ENCODE assay signal across 9 cellular contexts in the genomic region with DNA sequence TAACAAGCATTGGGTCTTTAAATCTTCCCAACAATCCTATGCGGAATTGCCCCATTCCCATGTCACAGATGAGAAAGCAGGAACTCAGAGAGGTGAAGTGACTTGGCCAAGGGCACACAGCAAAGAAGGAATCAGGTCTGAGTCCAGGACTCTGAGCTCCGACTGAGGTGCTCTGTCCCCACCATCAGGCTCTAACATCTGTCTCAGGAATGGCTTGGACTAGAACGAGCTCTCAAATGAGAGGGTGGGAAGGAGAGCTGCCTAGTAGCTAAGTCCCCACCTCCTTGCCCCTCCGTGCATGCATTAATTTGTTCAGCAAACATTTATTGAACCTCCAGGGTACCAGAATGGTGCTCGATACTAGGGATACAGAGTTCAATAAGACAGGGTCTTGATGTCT. TPM values are rescaled to one million over a fixed set of nuclear protein-coding genes. Genes with fewer than 3 reads are reported as not detected.
DNase-seq lines count a peak whose midpoint lies in the region; ATAC-seq, FAIRE-seq and TF ChIP-seq lines count a peak whose summit lies in the region.
"Had no signal": no experiment of that assay in that cellular context is flagged by ENCODE, and none has a peak within 500 bp of the region (broad histone marks: within the 10 kb centered on the region; RNA-seq: fewer than 3 reads in every experiment).

No MANE protein-coding gene starts in this region.

- TF ChIP-seq POLR2A in H1 (IDR thresholded peaks at IDR 0.05; ENCODE audit: control extremely low read depth in 1 of 2, low read depth in 2 of 2, low read length in 2 of 2) (no peak), gastrocnemius medialis (IDR thresholded peaks at IDR 0.05) (no peak)

- ATAC-seq in PC-3 (peak; percentile 25), gastrocnemius medialis (no peak), HG03442 (IDR thresholded peaks at IDR 0.05; ENCODE audit: unreplicated experiment) (no peak), GM18519 (IDR thresholded peaks at IDR 0.05; ENCODE audit: low FRiP score, unreplicated experiment) (no peak), GM18868 (IDR thresholded peaks at IDR 0.05; ENCODE audit: unreplicated experiment) (no peak)

- no peak overlapping the region for H3K18ac ChIP-seq in H1 (ENCODE audit: extremely low read depth, low read length)

- peak overlapping the region; percentile 55 for H3K9ac ChIP-seq in GM23248
- H3K9ac ChIP-seq in PC-3 (ENCODE audit: low read length), result peak overlapping the region; percentile 58
- H3K9ac ChIP-seq in H1 (replicated peaks in 1 of 4; ENCODE audit: extremely low read depth in 1 of 4, low read depth in 3 of 4, low read length in 3 of 4), result no peak overlapping the region

- H3K4me3 ChIP-seq in GM23248 (0 out of 2 replicates have a peak overlapping the region, but pooled peaks have one; percentile 25), PC-3 (ENCODE audit: low read length) (peak overlapping the region; percentile 26; the same call in 1 of the 2 replicates), H1 (ENCODE audit: extremely low read depth in 1 of 4, insufficient read depth in 2 of 4, low read depth in 3 of 4, low read length in 4 of 4) (no peak overlapping the region), gastrocnemius medialis (no peak overlapping the region)

- in situ Hi-C loops in GM23248 (cut with MboI), result no loop called here
- in situ Hi-C loops in gastrocnemius medialis (cut with MboI; ENCODE audit: low sequenced_read_pairs in 4 of 4), result no loop called here

- no peak overlapping the region for H2AK5ac ChIP-seq in H1 (ENCODE audit: low read depth, low read length)

- H3K23me2 ChIP-seq in H1 (ENCODE audit: low read depth, low read length), result no peaks in the 10 kb centered on the region

- H3K23ac ChIP-seq in H1 (ENCODE audit: insufficient read length), result no peak overlapping the region

- H3F3A ChIP-seq in GM23248 (ENCODE audit: insufficient read depth) (peaks cover 21% of the 10 kb centered on the region), PC-3 (ENCODE audit: low read length, unreplicated experiment) (no peaks in the 10 kb centered on the region)

- H4K20me1 ChIP-seq in GM23248 (ENCODE audit: insufficient read depth) (no peaks in the 10 kb centered on the region), PC-3 (ENCODE audit: low read length) (no peaks in the 10 kb centered on the region), H1 (replicated peaks in 1 of 2; ENCODE audit: control insufficient read depth in 1 of 2, insufficient read depth in 2 of 2, low read length in 2 of 2) (no peaks in the 10 kb centered on the region)

- no peaks in the 10 kb centered on the region for H3K79me1 ChIP-seq in H1 (ENCODE audit: low read depth, low read length)

- 67 to 72% methylated on average over 5 of the region's 5 CpGs for WGBS in GM23248 (ENCODE audit: low coverage in 1 of 2, low lambda C conversion rate in 2 of 2, missing lambda C conversion rate in 2 of 2), 2 experiments
- 92% methylated on average over 5 of the region's 5 CpGs; no CpG with 5 or more reads in 1 of the 2 experiments for WGBS in H1 (ENCODE audit: extremely low coverage in 1 of 2, insufficient coverage in 1 of 2, insufficient read length in 1 of 2, insufficient replicate concordance in 2 of 2, low coverage in 1 of 2, low lambda C conversion rate in 2 of 2, missing lambda C conversion rate in 1 of 2), 2 experiments

- H3K27me3 ChIP-seq in GM23248 (replicated peaks; ENCODE audit: insufficient read depth) (no peaks in the 10 kb centered on the region), PC-3 (ENCODE audit: low read length) (no peaks in the 10 kb centered on the region), H1 (replicated peaks in 1 of 4; ENCODE audit: control insufficient read depth in 3 of 4, extremely low read depth in 1 of 4, insufficient read depth in 3 of 4, low read length in 3 of 4) (no peaks in the 10 kb centered on the region), gastrocnemius medialis (no peaks in the 10 kb centered on the region)

- peak overlapping the region; percentile 32; the same call in 1 of the 2 replicates for H2BK5ac ChIP-seq in H1 (ENCODE audit: low read depth, low read length)

- DNase-seq in GM23248, result peak; percentile 20
- no peak for DNase-seq in PC-3
- no peak for DNase-seq in H1 (ENCODE audit: low read depth in 1 of 2, low spot score in 2 of 2)
- no peak for DNase-seq in gastrocnemius medialis
- no peak for DNase-seq in hypothalamus (lab: John Stamatoyannopoulos, UW)
- DNase-seq: NCI-H1092 had no signal

- no peak overlapping the region for H3K56ac ChIP-seq in H1 (replicated peaks; ENCODE audit: insufficient read length, low read depth, low read length)

- H3K79me2 ChIP-seq in GM23248 (ENCODE audit: insufficient read depth), result no peaks in the 10 kb centered on the region
- H3K79me2 ChIP-seq in PC-3 (ENCODE audit: low read length), result no peaks in the 10 kb centered on the region
- H3K79me2 ChIP-seq in H1 (ENCODE audit: control insufficient read depth in 1 of 2, insufficient read depth in 2 of 2, low read length in 2 of 2), result no peaks in the 10 kb centered on the region

- H3K27ac ChIP-seq in GM23248 (peak overlapping the region; percentile 80), PC-3 (ENCODE audit: low read length) (peak overlapping the region; percentile 89), H1 (ENCODE audit: low read depth, low read length) (no peak overlapping the region), gastrocnemius medialis (peak overlapping the region in 3 of 4 donors; percentile 2 to 75 (median 29))

- no peak overlapping the region for H4K5ac ChIP-seq in H1 (ENCODE audit: insufficient read length, low read depth, low read length)

- peak overlapping the region; percentile 43; the same call in 1 of the 2 replicates for H2BK20ac ChIP-seq in H1 (ENCODE audit: low read length)

- CTCF ChIA-PET in PC-3 (lab: Charles Lee) (interaction anchor here (0.6 to 2.4 kb wide), 6 partner anchors 22 to 33 kb away, joined by 3 to 13 read pairs (median 4); no protein-coding TSS in a partner anchor), H1 (lab: Charles Lee; ENCODE audit: partially characterized antibody) (interaction anchor here (0.6 to 10.0 kb wide), 18 partner anchors 8 to 264 kb away, joined by 3 to 96 read pairs (median 5); a partner anchor contains a TSS)

- H3K9me2 ChIP-seq in GM23248 (ENCODE audit: insufficient read depth) (no peaks in the 10 kb centered on the region), PC-3 (replicated peaks; ENCODE audit: low read length) (no peaks in the 10 kb centered on the region)

- TSS peak; percentile 97 for BruUV-seq in PC-3 (replicated peaks; lab: Mats Ljungman, UMichigan)

- H2BK15ac ChIP-seq in H1 (ENCODE audit: low read length), result no peak overlapping the region

- H3K4ac ChIP-seq in H1 (replicated peaks; ENCODE audit: insufficient read length, low read depth, low read length), result no peak overlapping the region

- no peak for FAIRE-seq in H1 (lab: Jason Lieb, UNC)

- POLR2A ChIA-PET in PC-3 (lab: Charles Lee; ENCODE audit: unreplicated experiment) (interaction anchor here (1.1 to 1.6 kb wide), 4 partner anchors 12 to 32 kb away, joined by 4 to 6 read pairs (median 4); no protein-coding TSS in a partner anchor), H1 (lab: Charles Lee; ENCODE audit: partially characterized antibody) (interaction anchor here (1.0 to 1.8 kb wide), 6 partner anchors 8 to 182 kb away, joined by 3 to 6 read pairs (median 3); a partner anchor contains a TSS)

- H4K91ac ChIP-seq in H1 (replicated peaks; ENCODE audit: insufficient read length, low read length), result peak overlapping the region; percentile 20

- 0 out of 2 replicates have a peak overlapping the region, but pooled peaks have one; percentile 49 for H2AFZ ChIP-seq in GM23248
- H2AFZ ChIP-seq in PC-3 (ENCODE audit: low read length), result peak overlapping the region; percentile 15
- 0 out of 2 replicates have a peak overlapping the region, but pooled peaks have one; percentile 88 for H2AFZ ChIP-seq in H1 (ENCODE audit: low read length)

- intact Hi-C loops in PC-3 (cut with micrococcal nuclease) (loop anchor here (1.0 kb wide), 2 partner anchors 23 to 32 kb away; no protein-coding TSS in a partner anchor), gastrocnemius medialis (cut with DNase I; ENCODE audit: low total_unique reads) (no loop called here)

- H4K8ac ChIP-seq in H1 (ENCODE audit: extremely low read depth, insufficient read depth, low read length), result no peak overlapping the region

- H2BK12ac ChIP-seq in H1 (ENCODE audit: low read depth, low read length), result peak overlapping the region; percentile 30

- H2BK120ac ChIP-seq in H1 (replicated peaks; ENCODE audit: low read depth, low read length), result no peak overlapping the region

- no peak for TF ChIP-seq RAD21 in H1 (IDR thresholded peaks at IDR 0.05 in 1 of 2, conservative IDR thresholded peaks at IDR 0.05 in 1 of 2; ENCODE audit: low read depth in 2 of 2, low read length in 2 of 2)

- H3K9me3 ChIP-seq in GM23248 (ENCODE audit: low read depth), result no peaks in the 10 kb centered on the region
- no peaks in the 10 kb centered on the region for H3K9me3 ChIP-seq in PC-3 (ENCODE audit: low read length)
- no peaks in the 10 kb centered on the region for H3K9me3 ChIP-seq in H1 (ENCODE audit: insufficient read depth in 2 of 2, low read depth in 1 of 2, low read length in 1 of 2)
- no peaks in the 10 kb centered on the region for H3K9me3 ChIP-seq in gastrocnemius medialis

- H3K14ac ChIP-seq in H1 (ENCODE audit: insufficient read length), result no peak overlapping the region

- H3K4me1 ChIP-seq in GM23248 (ENCODE audit: insufficient read depth), result peaks cover 32% of the 10 kb centered on the region
- H3K4me1 ChIP-seq in PC-3 (ENCODE audit: insufficient read depth, low read length), result peaks cover 37% of the 10 kb centered on the region
- H3K4me1 ChIP-seq in H1 (replicated peaks in 1 of 4; ENCODE audit: control insufficient read depth in 3 of 4, insufficient read depth in 4 of 4, low read length in 3 of 4), result peaks cover 3 to 8% (median 5%) of the 10 kb centered on the region in 4 experiments; a peak in 6 of 7 replicates
- peaks cover 21 to 26% of the 10 kb centered on the region in 2 donors for H3K4me1 ChIP-seq in gastrocnemius medialis

- TF ChIP-seq EP300 in H1 (IDR thresholded peaks at IDR 0.05; ENCODE audit: borderline replicate concordance in 1 of 2, low read depth in 2 of 2, low read length in 2 of 2), result no peak

- peak overlapping the region; percentile 49 for H3K4me2 ChIP-seq in GM23248 (ENCODE audit: unreplicated experiment)
- peak overlapping the region; percentile 73 for H3K4me2 ChIP-seq in PC-3 (ENCODE audit: low read length)
- no peak overlapping the region; a peak in 1 of 4 replicates for H3K4me2 ChIP-seq in H1 (ENCODE audit: insufficient read depth in 1 of 2, low read depth in 2 of 2, low read length in 2 of 2)

- no peak for TF ChIP-seq CTCF in PC-3 (conservative IDR thresholded peaks at IDR 0.05; ENCODE audit: low read depth, low read length)
- no peak for TF ChIP-seq CTCF in H1 (IDR thresholded peaks at IDR 0.05; ENCODE audit: control extremely low read depth in 1 of 3, insufficient read depth in 1 of 3, low read depth in 1 of 3, low read length in 3 of 3)
- no peak for TF ChIP-seq CTCF in gastrocnemius medialis (IDR thresholded peaks at IDR 0.05 in 4 of 5, conservative IDR thresholded peaks at IDR 0.05 in 1 of 5)

- H3K36me3 ChIP-seq in GM23248 (ENCODE audit: low read depth) (no peaks in the 10 kb centered on the region), PC-3 (ENCODE audit: low read depth, low read length) (no peaks in the 10 kb centered on the region; the same call in 1 of the 2 replicates), H1 (ENCODE audit: control insufficient read depth in 2 of 4, insufficient read depth in 4 of 4, low read length in 3 of 4) (no peaks in the 10 kb centered on the region), gastrocnemius medialis (no peaks in the 10 kb centered on the region)

RNA-seq across cellular contexts. Expression of a gene that starts 26.7 kb away (rescaled TPM):
- total RNA-seq in GM23248 (2014; rRNA removed; shearing (Covaris generic)), result 28.3 and 32.0 TPM in 2 replicates
- 35.0 and 38.5 TPM in 2 replicates for polyA plus RNA-seq in GM23248 (2016; fragmentation: Nextera tagmentation; extraction: Ambion mirVana)
- 50.2 and 64.4 TPM in 2 replicates for total RNA-seq in PC-3 (2014; rRNA removed)
- 0.37 and 0.71 TPM in 2 replicates for total RNA-seq in H1 (2021; fragmentation: NEBNext Ultra II Directional; extraction: Animal tissue kit (Norgen Biotek cat#: 25700))
- polyA plus RNA-seq in H1 (2011; rRNA removed), result 0.22 and 0.35 TPM in 2 replicates
- 0.40 TPM for polyA plus RNA-seq in H1 (2011; cell fraction: cytosol; rRNA removed)
- 2.4 TPM for polyA plus RNA-seq in H1 (2011; cell fraction: nucleus; rRNA removed)
- polyA plus RNA-seq in H1 (2012, experiment 1 of 2), result 0.54 to 0.84 TPM (median 0.60 TPM) in 4 replicates
- polyA plus RNA-seq in H1 (2012, experiment 2 of 2), result 0.17 TPM
- 0.20 TPM for polyA plus RNA-seq in H1 (2013, experiment 1 of 2)
- 0.37 TPM for polyA plus RNA-seq in H1 (2013, experiment 2 of 2)
- 0.35 and 1.1 TPM in 2 replicates for polyA minus RNA-seq in H1 (2011; rRNA and poly(A)+ RNA removed)
- polyA minus RNA-seq in H1 (2011; cell fraction: cytosol; rRNA and poly(A)+ RNA removed), result 1.5 TPM
- polyA minus RNA-seq in H1 (2011; cell fraction: nucleus; rRNA and poly(A)+ RNA removed), result 0.40 TPM
- total RNA-seq in gastrocnemius medialis, result 1 to 10 TPM in 1 of 4 donors, under 1 TPM in 3; 0.51 to 1.3 (median 0.76) TPM

RNA-seq across cellular contexts. Expression of a gene that starts 46.4 kb away (rescaled TPM):
- 35.5 and 36.5 TPM in 2 replicates for total RNA-seq in GM23248 (2014; rRNA removed; shearing (Covaris generic))
- polyA plus RNA-seq in GM23248 (2016; fragmentation: Nextera tagmentation; extraction: Ambion mirVana) (20.1 and 20.2 TPM in 2 replicates), H1 (2011; rRNA removed) (19.7 and 26.1 TPM in 2 replicates)
- total RNA-seq in PC-3 (2014; rRNA removed) (44.2 and 44.3 TPM in 2 replicates), gastrocnemius medialis (100 to 1,000 TPM in 3 of 4 donors, 10 to 100 TPM in 1; 97.3 to 135 (median 112) TPM)
- total RNA-seq in H1 (2021; fragmentation: NEBNext Ultra II Directional; extraction: Animal tissue kit (Norgen Biotek cat#: 25700)), result 50.1 and 54.3 TPM in 2 replicates
- polyA plus RNA-seq in H1 (2011; cell fraction: cytosol; rRNA removed), result 28.3 TPM
- polyA plus RNA-seq in H1 (2011; cell fraction: nucleus; rRNA removed), result 14.5 TPM
- polyA plus RNA-seq in H1 (2012, experiment 1 of 2), result 21.9 to 29.8 TPM (median 24.2 TPM) in 4 replicates
- 8.3 TPM for polyA plus RNA-seq in H1 (2012, experiment 2 of 2)
- 28.3 TPM for polyA plus RNA-seq in H1 (2013, experiment 1 of 2)
- polyA plus RNA-seq in H1 (2013, experiment 2 of 2), result 29.0 TPM
- 31.2 and 33.8 TPM in 2 replicates for polyA minus RNA-seq in H1 (2011; rRNA and poly(A)+ RNA removed)
- polyA minus RNA-seq in H1 (2011; cell fraction: cytosol; rRNA and poly(A)+ RNA removed), result 21.9 TPM
- 18.0 TPM for polyA minus RNA-seq in H1 (2011; cell fraction: nucleus; rRNA and poly(A)+ RNA removed)

RNA-seq across cellular contexts. Expression of a gene that starts 58.1 kb away (rescaled TPM):
- total RNA-seq in GM23248 (2014; rRNA removed; shearing (Covaris generic)), result 57.5 and 59.1 TPM in 2 replicates
- polyA plus RNA-seq in GM23248 (2016; fragmentation: Nextera tagmentation; extraction: Ambion mirVana) (100 and 138 TPM in 2 replicates), H1 (2011; rRNA removed) (102 and 103 TPM in 2 replicates)
- total RNA-seq in PC-3 (2014; rRNA removed) (43.0 and 54.3 TPM in 2 replicates), gastrocnemius medialis (10 to 100 TPM; 10.4 to 67.3 (median 25.7) TPM)
- 126 and 128 TPM in 2 replicates for total RNA-seq in H1 (2021; fragmentation: NEBNext Ultra II Directional; extraction: Animal tissue kit (Norgen Biotek cat#: 25700))
- 142 TPM for polyA plus RNA-seq in H1 (2011; cell fraction: cytosol; rRNA removed)
- polyA plus RNA-seq in H1 (2011; cell fraction: nucleus; rRNA removed), result 251 TPM
- 169 to 344 TPM (median 176 TPM) in 4 replicates for polyA plus RNA-seq in H1 (2012, experiment 1 of 2)
- polyA plus RNA-seq in H1 (2012, experiment 2 of 2), result 16.5 TPM
- polyA plus RNA-seq in H1 (2013, experiment 1 of 2), result 286 TPM
- 257 TPM for polyA plus RNA-seq in H1 (2013, experiment 2 of 2)
- polyA minus RNA-seq in H1 (2011; rRNA and poly(A)+ RNA removed), result 15.2 and 22.5 TPM in 2 replicates
- polyA minus RNA-seq in H1 (2011; cell fraction: cytosol; rRNA and poly(A)+ RNA removed), result 26.9 TPM
- 128 TPM for polyA minus RNA-seq in H1 (2011; cell fraction: nucleus; rRNA and poly(A)+ RNA removed)

Comparison
In these comparisons a context has a peak if more than half of its experiments do, and no peak if none do; other contexts are left out.
1. H2AFZ ChIP-seq: peak in every context shown above with its lines; median percentile 88 in H1; 49 in GM23248; 15 in PC-3.
2. H3K4me2 ChIP-seq: peak in GM23248 (single experiment) and PC-3 (single experiment); none in H1 (0 of 2).
3. H3K4me3 ChIP-seq: peak in GM23248 (single experiment) and PC-3 (single experiment); none in H1 (0 of 4) and gastrocnemius medialis (0 of 4).
4. H3K9ac ChIP-seq: peak in GM23248 (single experiment) and PC-3 (single experiment); none in H1 (0 of 4).
5. RNA of a gene that starts 26.7 kb away (total RNA-seq): 50.2 to 64.4 TPM in PC-3 and 28.3 to 32.0 TPM in GM23248; 0.51 to 1.3 TPM in gastrocnemius medialis and 0.37 to 0.71 TPM in H1; every median in the first group is over 10 times any median in the second.